Comparison of ENCODE assay signal across 35 cellular contexts in genomic region chr2:191257934-191258333, GRCh38. TPM values are rescaled to one million over a fixed set of nuclear protein-coding genes. Genes with fewer than 3 reads are reported as not detected.
A peak's percentile ranks its signal among the peaks of the same experiment; 100 is the strongest.
DNase-seq lines count a peak whose midpoint lies in the region; ATAC-seq, FAIRE-seq and TF ChIP-seq lines count a peak whose summit lies in the region.
"Had no signal": no experiment of that assay in that cellular context is flagged by ENCODE, and none has a peak within 500 bp of the region (broad histone marks: within the 10 kb centered on the region; RNA-seq: fewer than 3 reads in every experiment).

No MANE protein-coding gene starts in this region.

- no peak for FAIRE-seq in HepG2 (lab: Jason Lieb, UNC)
- FAIRE-seq: A204.1, A549, D721Med had no signal

- no peak for ATAC-seq in HepG2
- no peak for ATAC-seq in right lobe of liver
- ATAC-seq in IMR-90 (ENCODE audit: low read depth) = no peak
- no peak for ATAC-seq in left lung
- ATAC-seq: A549; CD8-positive, alpha-beta T cell had no signal

- H4K91ac ChIP-seq in IMR-90 (ENCODE audit: insufficient read depth, low read depth, low read length) = no peak overlapping the region

- H3K27me3 ChIP-seq in mammary epithelial cell (ENCODE audit: insufficient read depth, low read length) (no peaks in the 10 kb centered on the region), HepG2 (ENCODE audit: control insufficient read depth in 1 of 2, insufficient read depth in 2 of 2, low read length in 2 of 2) (no peaks in the 10 kb centered on the region), right lobe of liver (no peaks in the 10 kb centered on the region), IMR-90 (ENCODE audit: control insufficient read depth, insufficient read depth, low read length) (no peaks in the 10 kb centered on the region), left lung (no peaks in the 10 kb centered on the region)
- H3K27me3 ChIP-seq: BE2C; BLaER1; BLaER1 treated with 17β-estradiol and CSF1 and Interleukin-3, amounts not matched to agents 10 nM and 100 nM had no signal

- dilution Hi-C loops in mammary epithelial cell (cut with HindIII; ENCODE audit: low sequenced_read_pairs) = loop anchor here (25.0 kb wide), 1 partner anchor 254 kb away; no protein-coding TSS in a partner anchor
- dilution Hi-C loops in IMR-90 (cut with HindIII; ENCODE audit: low sequenced_read_pairs, unreplicated experiment) = no loop called here

- no peak overlapping the region for H3K4ac ChIP-seq in IMR-90 (ENCODE audit: low read depth, low read length)

- no peak overlapping the region for H3K27ac ChIP-seq in mammary epithelial cell (ENCODE audit: insufficient read depth, low read depth, low read length)
- H3K27ac ChIP-seq in HepG2 (ENCODE audit: extremely low read length, insufficient read depth, low read length) = no peak overlapping the region
- peak overlapping the region in 1 of 3 donors; percentile 41 for H3K27ac ChIP-seq in right lobe of liver
- no peak overlapping the region for H3K27ac ChIP-seq in IMR-90 (ENCODE audit: insufficient read depth, low read length)
- H3K27ac ChIP-seq in left lung = no peak overlapping the region
- H3K27ac ChIP-seq: 22Rv1; A549; BLaER1; BLaER1 treated with 17β-estradiol and CSF1 and Interleukin-3, amounts not matched to agents 10 nM and 100 nM; C4-2B had no signal

- no peak overlapping the region for H3K9ac ChIP-seq in mammary epithelial cell (ENCODE audit: insufficient read depth, low read length)
- H3K9ac ChIP-seq in HepG2 (ENCODE audit: insufficient read depth, low read depth, low read length) = no peak overlapping the region
- no peak overlapping the region for H3K9ac ChIP-seq in IMR-90 (ENCODE audit: low read depth, low read length)
- H3K9ac ChIP-seq: BLaER1; BLaER1 treated with 17β-estradiol and CSF1 and Interleukin-3, amounts not matched to agents 10 nM and 100 nM had no signal

- no peak overlapping the region for H2BK20ac ChIP-seq in IMR-90 (ENCODE audit: low read depth, low read length)

- H3K18ac ChIP-seq in IMR-90 (ENCODE audit: low read depth, low read length) = no peak overlapping the region

- H3K9me3 ChIP-seq in mammary epithelial cell (replicated peaks; ENCODE audit: insufficient read depth, low read length) (no peaks in the 10 kb centered on the region), HepG2 (ENCODE audit: low read length) (no peaks in the 10 kb centered on the region), right lobe of liver (no peaks in the 10 kb centered on the region), IMR-90 (ENCODE audit: control insufficient read depth, insufficient read depth, low read length) (no peaks in the 10 kb centered on the region), left lung (no peaks in the 10 kb centered on the region)
- H3K9me3 ChIP-seq: A549; BE2C; BLaER1; BLaER1 treated with 17β-estradiol and CSF1 and Interleukin-3, amounts not matched to agents 10 nM and 100 nM; Caco-2 had no signal

- DNase-seq in MCF 10A (ENCODE audit: unreplicated experiment) (no peak), mammary epithelial cell (no peak), HepG2 (ENCODE audit: low spot score) (no peak), right lobe of liver (no peak), IMR-90 (no peak), left lung (no peak)
- DNase-seq: 8988T; ACHN; AML-193; BE2C; C1 segment of cervical spinal cord; Caco-2; Calu3; CD4-positive, alpha-beta memory T cell; CD4-positive, alpha-beta T cell; CD4-positive, CD25-positive, alpha-beta regulatory T cell; CD8-positive, alpha-beta memory T cell; CD8-positive, alpha-beta T cell; COR-L47; DMS 273 treated with DMSO at 0.1 percent for 48 hours; DMS153; DMS53; DMS79; DMS79 treated with DMSO at 0.1 percent for 48 hours; DND-41; EL had no signal

- H3K4me1 ChIP-seq in mammary epithelial cell (ENCODE audit: insufficient read depth, low read length) (peaks cover 41% of the 10 kb centered on the region), HepG2 (ENCODE audit: insufficient read depth, low read length) (peaks cover 67% of the 10 kb centered on the region), right lobe of liver (peaks cover 0 to 64% (median 10%) of the 10 kb centered on the region in 4 donors), IMR-90 (ENCODE audit: control insufficient read depth, insufficient read depth, low read length) (peaks cover 30% of the 10 kb centered on the region), left lung (peaks cover 5 to 9% of the 10 kb centered on the region in 2 donors)
- H3K4me1 ChIP-seq: BLaER1 treated with 17β-estradiol and CSF1 and Interleukin-3, amounts not matched to agents 10 nM and 100 nM had no signal

- no peak overlapping the region for H2AK9ac ChIP-seq in IMR-90 (replicated peaks; ENCODE audit: low read depth, low read length, poor library complexity)

- CTCF ChIA-PET in MCF 10A (lab: Yijun Ruan, JAX) = interaction anchor here (1.4 kb wide), 1 partner anchor 10 kb away, joined by 5 read pairs; no protein-coding TSS in a partner anchor
- CTCF ChIA-PET in mammary epithelial cell (lab: Charles Lee; ENCODE audit: low non-redundant PET) = no interaction called here
- CTCF ChIA-PET in HepG2 (lab: Yijun Ruan, JAX; ENCODE audit: low intra/inter-chr PET ratio, low total read pairs) = no interaction called here
- CTCF ChIA-PET in IMR-90 (lab: Yijun Ruan, JAX) = no interaction called here

- peaks cover 32% of the 10 kb centered on the region for H3K4me1 Mint-ChIP-seq in MCF 10A (ENCODE audit: insufficient read depth, unreplicated experiment)
- H3K4me1 Mint-ChIP-seq: CD14-positive monocyte; CD4-positive, alpha-beta memory T cell; CD4-positive, CD25-positive, alpha-beta regulatory T cell; CD8-positive, alpha-beta memory T cell had no signal

- H2AK5ac ChIP-seq in IMR-90 (ENCODE audit: low read depth, low read length) = no peak overlapping the region

- H3K36me3 ChIP-seq in mammary epithelial cell (ENCODE audit: insufficient read depth, low read length) = peaks cover 5% of the 10 kb centered on the region
- H3K36me3 ChIP-seq in HepG2 (replicated peaks in 1 of 2; ENCODE audit: control insufficient read depth in 1 of 2, insufficient read depth in 2 of 2, low read length in 2 of 2) = no peaks in the 10 kb centered on the region
- no peaks in the 10 kb centered on the region for H3K36me3 ChIP-seq in right lobe of liver
- H3K36me3 ChIP-seq in IMR-90 (ENCODE audit: control insufficient read depth, insufficient read depth, low read length) = peaks cover 2% of the 10 kb centered on the region; the same call in 1 of the 2 replicates
- no peaks in the 10 kb centered on the region for H3K36me3 ChIP-seq in left lung
- H3K36me3 ChIP-seq: BE2C, BLaER1 had no signal

- in situ Hi-C loops in mammary epithelial cell (cut with MboI; ENCODE audit: low sequenced_read_pairs in 2 of 2) = no loop called here
- in situ Hi-C loops in HepG2 (cut with HindIII; ENCODE audit: extremely low pct_ligation_motif_present, low pct_unique_long_range_greater_than_20kb) = no loop called here
- in situ Hi-C loops in IMR-90 (cut with MboI; ENCODE audit: low sequenced_read_pairs) = no loop called here

- H3K36me3 Mint-ChIP-seq in MCF 10A (ENCODE audit: insufficient read depth, unreplicated experiment) = peaks cover 13% of the 10 kb centered on the region
- H3K36me3 Mint-ChIP-seq: CD14-positive monocyte; CD4-positive, alpha-beta memory T cell; CD4-positive, CD25-positive, alpha-beta regulatory T cell; CD8-positive, alpha-beta memory T cell; CD8-positive, alpha-beta T cell had no signal

- no peak overlapping the region for H3K4me3 Mint-ChIP-seq in MCF 10A (ENCODE audit: unreplicated experiment)
- H3K4me3 Mint-ChIP-seq: B cell; CD14-positive monocyte; CD4-positive, alpha-beta memory T cell; CD4-positive, alpha-beta T cell; CD4-positive, CD25-positive, alpha-beta regulatory T cell; CD8-positive, alpha-beta memory T cell; CD8-positive, alpha-beta T cell had no signal

- no peak overlapping the region for H2BK15ac ChIP-seq in IMR-90 (ENCODE audit: low read depth, low read length)

- no peak overlapping the region for H4K5ac ChIP-seq in IMR-90 (ENCODE audit: low read depth, low read length)

- TF ChIP-seq POLR2A in HepG2 (IDR thresholded peaks at IDR 0.05; ENCODE audit: insufficient read depth in 1 of 2, low read depth in 2 of 2, low read length in 2 of 2) (no peak), right lobe of liver (IDR thresholded peaks at IDR 0.05) (no peak), IMR-90 (IDR thresholded peaks at IDR 0.05; ENCODE audit: low read depth, low read length) (no peak)

- no peak for TF ChIP-seq CTCF in MCF 10A (IDR thresholded peaks at IDR 0.05; ENCODE audit: unreplicated experiment)
- TF ChIP-seq CTCF in mammary epithelial cell (conservative IDR thresholded peaks at IDR 0.05 in 1 of 2, IDR thresholded peaks at IDR 0.05 in 1 of 2; ENCODE audit: extremely low read depth in 1 of 2, insufficient read depth in 1 of 2, low read depth in 1 of 2, low read length in 2 of 2) = no peak
- no peak for TF ChIP-seq CTCF in HepG2 (CRISPR knock-in tag; IDR thresholded peaks at IDR 0.05)
- no peak for TF ChIP-seq CTCF in right lobe of liver (IDR thresholded peaks at IDR 0.05)
- no peak for TF ChIP-seq CTCF in IMR-90 (conservative IDR thresholded peaks at IDR 0.05; ENCODE audit: low read depth, low read length)
- no peak for TF ChIP-seq CTCF in left lung (IDR thresholded peaks at IDR 0.05)

- H4K8ac ChIP-seq in IMR-90 (ENCODE audit: low read depth in 2 of 2, low read length in 2 of 2) = no peak overlapping the region

- WGBS in mammary epithelial cell (ENCODE audit: low coverage, missing lambda C conversion rate) = 98% methylated on average over 5 of the region's 5 CpGs
- 97% methylated on average over 5 of the region's 5 CpGs for WGBS in HepG2 (ENCODE audit: low lambda C conversion rate)
- 75% methylated on average over 5 of the region's 5 CpGs for WGBS in right lobe of liver (ENCODE audit: insufficient coverage, low coverage, low lambda C conversion rate, missing lambda C conversion rate)
- no CpG with 5 or more reads among the region's 5 CpGs for WGBS in IMR-90 (ENCODE audit: extremely low coverage in 2 of 2, insufficient read length in 1 of 2), 2 experiments

- H2AFZ ChIP-seq in mammary epithelial cell (ENCODE audit: low read depth, low read length) = no peak overlapping the region
- no peak overlapping the region for H2AFZ ChIP-seq in HepG2 (ENCODE audit: low read length)
- no peak overlapping the region for H2AFZ ChIP-seq in IMR-90 (replicated peaks; ENCODE audit: low read length, poor library complexity)

- no peak for TF ChIP-seq EP300 in HepG2 (IDR thresholded peaks at IDR 0.05; ENCODE audit: low read depth in 2 of 2, low read length in 2 of 2)
- no peak for TF ChIP-seq EP300 in HepG2 (CRISPR knock-in tag; IDR thresholded peaks at IDR 0.05; ENCODE audit: borderline replicate concordance)

- no peak overlapping the region for H3K56ac ChIP-seq in IMR-90 (ENCODE audit: extremely low read depth, insufficient read depth, low read length)

- H3K79me1 ChIP-seq in IMR-90 (ENCODE audit: low read depth in 1 of 2, low read length in 2 of 2) = peaks cover 22 to 74% of the 10 kb centered on the region in 2 experiments

- H3K4me3 ChIP-seq in mammary epithelial cell (replicated peaks in 1 of 3; ENCODE audit: insufficient read depth in 1 of 3, low read depth in 2 of 3, low read length in 3 of 3) (no peak overlapping the region), HepG2 (replicated peaks in 1 of 3; ENCODE audit: insufficient read depth in 1 of 3, low read depth in 2 of 3, low read length in 3 of 3) (no peak overlapping the region), right lobe of liver (no peak overlapping the region), IMR-90 (ENCODE audit: insufficient read depth, low read depth, low read length) (no peak overlapping the region), left lung (no peak overlapping the region)
- H3K4me3 ChIP-seq: A549; BLaER1; BLaER1 treated with 17β-estradiol and CSF1 and Interleukin-3, amounts not matched to agents 10 nM and 100 nM had no signal

- intact Hi-C loops in MCF 10A (cut with micrococcal nuclease) = no loop called here
- intact Hi-C loops in mammary epithelial cell (cut with micrococcal nuclease) = no loop called here
- intact Hi-C loops in HepG2 (cut with micrococcal nuclease; ENCODE audit: unreplicated experiment) = no loop called here
- intact Hi-C loops in right lobe of liver (cut with DNase I) = no loop called here
- intact Hi-C loops in IMR-90 (cut with micrococcal nuclease) = no loop called here
- intact Hi-C loops in left lung (cut with DNase I) = no loop called here

- H3K14ac ChIP-seq in IMR-90 (replicated peaks; ENCODE audit: low read depth, low read length) = no peak overlapping the region

- peaks cover 36% of the 10 kb centered on the region for H3K9me1 ChIP-seq in IMR-90 (ENCODE audit: insufficient read depth, low read length)

- no peaks in the 10 kb centered on the region for H3K9me3 Mint-ChIP-seq in MCF 10A (ENCODE audit: unreplicated experiment)
- H3K9me3 Mint-ChIP-seq: CD14-positive monocyte; CD4-positive, alpha-beta memory T cell; CD4-positive, alpha-beta T cell; CD4-positive, CD25-positive, alpha-beta regulatory T cell; CD8-positive, alpha-beta T cell had no signal

- peak overlapping the region; percentile 33; the same call in 1 of the 2 replicates for H3K23ac ChIP-seq in IMR-90 (ENCODE audit: low read depth, low read length)

- H3K79me2 ChIP-seq in mammary epithelial cell (ENCODE audit: insufficient read depth, low read length) (peaks cover 100% of the 10 kb centered on the region), HepG2 (ENCODE audit: insufficient read depth, low read length) (peaks cover 98% of the 10 kb centered on the region)

- H4K20me1 ChIP-seq in mammary epithelial cell (ENCODE audit: insufficient read depth, low read length) (peaks cover 27% of the 10 kb centered on the region), HepG2 (ENCODE audit: insufficient read depth, low read length) (peaks cover 6% of the 10 kb centered on the region), IMR-90 (ENCODE audit: insufficient read depth, low read length) (peaks cover 79% of the 10 kb centered on the region)

- TF ChIP-seq RAD21 in HepG2 (CRISPR knock-in tag; IDR thresholded peaks at IDR 0.05) (no peak), IMR-90 (IDR thresholded peaks at IDR 0.05; ENCODE audit: low read length) (no peak)

- no peak overlapping the region for H3K4me2 ChIP-seq in mammary epithelial cell (ENCODE audit: insufficient read depth, low read depth, low read length)
- no peak overlapping the region for H3K4me2 ChIP-seq in HepG2 (ENCODE audit: low read depth, low read length)
- H3K4me2 ChIP-seq in IMR-90 (ENCODE audit: low read depth, low read length) = no peak overlapping the region
- H3K4me2 ChIP-seq: A549; BLaER1; BLaER1 treated with 17β-estradiol and CSF1 and Interleukin-3, amounts not matched to agents 10 nM and 100 nM had no signal

- H2BK5ac ChIP-seq in IMR-90 (ENCODE audit: low read depth, low read length, poor library complexity, severe bottlenecking) = no peak overlapping the region

- POLR2A ChIA-PET in MCF 10A (lab: Yijun Ruan, JAX) = no interaction called here
- POLR2A ChIA-PET in HepG2 (lab: Yijun Ruan, JAX) = interaction anchor here (1.5 kb wide), 1 partner anchor 12 kb away, joined by 5 read pairs; the partner anchor contains the start of gene MYO1B
- POLR2A ChIA-PET in IMR-90 (lab: Charles Lee; ENCODE audit: unreplicated experiment) = no interaction called here

- BruUV-seq in MCF 10A (replicated peaks; lab: Mats Ljungman, UMichigan) = no TSS peak
- no TSS peak for BruUV-seq in mammary epithelial cell (replicated peaks; lab: Mats Ljungman, UMichigan)
- no TSS peak for BruUV-seq in HepG2 (replicated peaks; lab: Mats Ljungman, UMichigan)
- BruUV-seq in IMR-90 (replicated peaks; lab: Mats Ljungman, UMichigan) = no TSS peak

- H3K27me3 Mint-ChIP-seq in MCF 10A (ENCODE audit: insufficient read depth, unreplicated experiment) = no peaks in the 10 kb centered on the region
- H3K27me3 Mint-ChIP-seq: B cell; CD4-positive, alpha-beta T cell had no signal

- H2BK120ac ChIP-seq in IMR-90 (ENCODE audit: low read depth, low read length) = no peak overlapping the region

- peak overlapping the region; percentile 23 for H3K27ac Mint-ChIP-seq in MCF 10A (ENCODE audit: low read depth, unreplicated experiment)
- H3K27ac Mint-ChIP-seq: B cell; CD14-positive monocyte; CD4-positive, alpha-beta memory T cell; CD4-positive, alpha-beta T cell; CD4-positive, CD25-positive, alpha-beta regulatory T cell; CD8-positive, alpha-beta memory T cell; CD8-positive, alpha-beta T cell had no signal

RNA-seq across cellular contexts. Expression of gene MYO1B, which starts 12.7 kb away (rescaled TPM):
- total RNA-seq in MCF 10A (2022) = 204 and 241 TPM in 2 replicates
- total RNA-seq in mammary epithelial cell = 100 to 1,000 TPM; 165 to 435 TPM
- 128 TPM for polyA plus RNA-seq in mammary epithelial cell
- 202 TPM for polyA minus RNA-seq in mammary epithelial cell
- 89.8 and 134 TPM in 2 replicates for total RNA-seq in HepG2 (2016; rRNA removed; fragmentation: Illumina TruSeq; extraction: Trizol)
- total RNA-seq in HepG2 (2016; cell fraction: cytosol; rRNA removed; fragmentation: Illumina TruSeq; extraction: Trizol; ENCODE audit: low read depth) = 6.6 and 8.5 TPM in 2 replicates
- total RNA-seq in HepG2 (2016; cell fraction: insoluble cytoplasmic fraction; rRNA removed; fragmentation: Illumina TruSeq; extraction: Trizol) = 89.7 and 128 TPM in 2 replicates
- total RNA-seq in HepG2 (2016; cell fraction: membrane; rRNA removed; fragmentation: Illumina TruSeq; extraction: Trizol) = 27.4 and 29.4 TPM in 2 replicates
- 108 and 113 TPM in 2 replicates for total RNA-seq in HepG2 (2016; cell fraction: nucleus; rRNA removed; fragmentation: Illumina TruSeq; extraction: Trizol)
- 29.5 and 36.9 TPM in 2 replicates for polyA plus RNA-seq in HepG2 (2011; rRNA removed)
- 14.6 and 19.2 TPM in 2 replicates for polyA plus RNA-seq in HepG2 (2011; cell fraction: cytosol; rRNA removed)
- 34.7 and 34.9 TPM in 2 replicates for polyA plus RNA-seq in HepG2 (2011; cell fraction: nucleus; rRNA removed)
- 29.4 and 36.8 TPM in 2 replicates for polyA plus RNA-seq in HepG2 (2012)
- 2.2 and 2.6 TPM in 2 replicates for polyA plus RNA-seq in HepG2 (2016; cell fraction: cytosol; fragmentation: Illumina TruSeq; extraction: Trizol; ENCODE audit: low read depth)
- 101 and 106 TPM in 2 replicates for polyA plus RNA-seq in HepG2 (2016; cell fraction: insoluble cytoplasmic fraction; fragmentation: Illumina TruSeq; extraction: Trizol; ENCODE audit: low read depth)
- polyA plus RNA-seq in HepG2 (2016; cell fraction: membrane; fragmentation: Illumina TruSeq; extraction: Trizol; ENCODE audit: low read depth) = 8.4 and 10.5 TPM in 2 replicates
- 79.1 and 80.1 TPM in 2 replicates for polyA plus RNA-seq in HepG2 (2016; cell fraction: nucleus; fragmentation: Illumina TruSeq; extraction: Trizol; ENCODE audit: insufficient read depth, low read depth)
- polyA minus RNA-seq in HepG2 (2011; rRNA and poly(A)+ RNA removed; ENCODE audit: low replicate concordance) = 12.3 and 50.8 TPM in 2 replicates
- 45.9 and 51.5 TPM in 2 replicates for polyA minus RNA-seq in HepG2 (2011; cell fraction: cytosol; rRNA and poly(A)+ RNA removed)
- polyA minus RNA-seq in HepG2 (2011; cell fraction: nucleus; rRNA and poly(A)+ RNA removed) = 155 and 169 TPM in 2 replicates
- total RNA-seq in right lobe of liver = 100 to 1,000 TPM; 171 to 273 (median 221) TPM
- 116 and 167 TPM in 2 replicates for total RNA-seq in IMR-90 (2012; rRNA removed)
- 44.3 and 57.2 TPM in 2 replicates for polyA plus RNA-seq in IMR-90 (2012; rRNA removed)
- polyA plus RNA-seq in IMR-90 (2012; cell fraction: cytosol; rRNA removed) = 11.9 and 14.9 TPM in 2 replicates
- polyA plus RNA-seq in IMR-90 (2012; cell fraction: nucleus; rRNA removed; ENCODE audit: low replicate concordance) = 10.3 and 68.5 TPM in 2 replicates
- total RNA-seq in left lung = 100 to 1,000 TPM; 136 to 305 TPM
- total RNA-seq: CD4-positive, CD25-positive, alpha-beta regulatory T cell had no signal
- polyA plus RNA-seq: CD14-positive monocyte; CD4-positive, CD25-positive, alpha-beta regulatory T cell had no signal
